In the genomic region with DNA sequence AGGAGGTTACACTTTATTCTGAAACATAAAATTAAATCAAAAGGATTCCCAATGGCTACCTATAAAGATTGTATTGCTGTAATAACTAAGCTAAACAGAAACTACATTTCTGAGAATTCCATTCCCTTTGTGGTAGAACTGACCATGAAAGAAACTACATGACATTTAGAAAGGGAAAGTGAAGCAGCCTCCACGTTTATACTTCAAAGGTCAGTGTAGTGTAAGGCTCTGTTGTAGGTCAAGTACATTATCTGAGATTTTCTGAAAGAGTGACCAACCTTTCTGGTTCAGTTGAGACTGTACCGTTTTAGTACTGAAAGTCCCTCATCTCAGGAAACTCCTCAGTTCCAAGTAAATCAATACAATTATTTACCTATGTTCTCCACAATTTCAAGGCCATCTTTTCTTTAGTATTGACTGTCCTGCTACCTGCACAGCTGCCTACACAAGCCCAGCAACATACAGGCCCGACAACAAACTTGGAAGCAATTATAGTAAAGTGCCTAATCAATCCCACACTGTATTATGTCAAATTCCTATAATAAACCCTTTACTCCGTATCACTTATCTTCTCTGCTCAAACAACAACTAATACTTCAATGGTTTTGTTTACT, we compare ENCODE assay signal across 24 cellular contexts.
A peak's percentile ranks its signal among the peaks of the same experiment; 100 is the strongest.
DNase-seq lines count a peak whose midpoint lies in the region; ATAC-seq, FAIRE-seq and TF ChIP-seq lines count a peak whose summit lies in the region.
"Had no signal": no experiment of that assay in that cellular context is flagged by ENCODE, and none has a peak within 500 bp of the region (broad histone marks: within the 10 kb centered on the region; RNA-seq: fewer than 3 reads in every experiment).

No MANE protein-coding gene starts in this region.

- no peaks in the 10 kb centered on the region for H4K20me1 ChIP-seq in GM12878 (ENCODE audit: control insufficient read depth, insufficient read depth)
- H4K20me1 ChIP-seq in hepatocyte (ENCODE audit: insufficient read depth, poor library complexity, severe bottlenecking), result no peaks in the 10 kb centered on the region
- H4K20me1 ChIP-seq: BLaER1 had no signal

- no peak for FAIRE-seq in GM12878 (lab: Jason Lieb, UNC)

- POLR2A ChIA-PET in GM12878 (lab: Charles Lee), result no interaction called here

- intact Hi-C loops in GM12878 (cut with micrococcal nuclease; ENCODE audit: unreplicated experiment), result no loop called here

- H3K27ac ChIP-seq in GM12878 (ENCODE audit: control insufficient read depth, insufficient read depth) (no peak overlapping the region), hepatocyte (no peak overlapping the region)
- H3K27ac ChIP-seq: BLaER1, heart right ventricle had no signal

- H3K4me3 ChIP-seq in GM12878, result no peak overlapping the region
- H3K4me3 ChIP-seq in hepatocyte, result no peak overlapping the region
- H3K4me3 ChIP-seq: BLaER1, HAP-1, heart right ventricle, MG63 had no signal

- H3K9me3 ChIP-seq in GM12878 (replicated peaks; ENCODE audit: control insufficient read depth, insufficient read depth, low read length) (no peaks in the 10 kb centered on the region), hepatocyte (ENCODE audit: low read depth) (no peaks in the 10 kb centered on the region)
- H3K9me3 ChIP-seq: BLaER1, HAP-1, MG63 had no signal

- in situ Hi-C loops in GM12878 (cut with MboI), result no loop called here

- H3K4me1 ChIP-seq in GM12878 (ENCODE audit: control insufficient read depth, insufficient read depth, low read length) (no peaks in the 10 kb centered on the region), hepatocyte (ENCODE audit: insufficient read depth) (no peaks in the 10 kb centered on the region)
- H3K4me1 ChIP-seq: BLaER1, heart right ventricle had no signal

- TF ChIP-seq POLR2A in GM12878 (IDR thresholded peaks at IDR 0.05; ENCODE audit: low read depth, low read length), result no peak

- TF ChIP-seq CTCF in GM12878 (IDR thresholded peaks at IDR 0.05 in 2 of 3, conservative IDR thresholded peaks at IDR 0.05 in 1 of 3; ENCODE audit: control insufficient read depth in 2 of 3, extremely low read depth in 1 of 3, insufficient read depth in 1 of 3, low read depth in 3 of 3, low read length in 3 of 3) (no peak), hepatocyte (IDR thresholded peaks at IDR 0.05; ENCODE audit: poor library complexity) (no peak)

- peak; percentile 1 for DNase-seq in DMS53 treated with DMSO at 0.1 percent for 48 hours (lab: John Stamatoyannopoulos, UW; ENCODE audit: unreplicated experiment)
- DNase-seq in GM12878 (ENCODE audit: low read depth, low spot score), result no peak
- DNase-seq in NCI-H2107 (lab: John Stamatoyannopoulos, UW), result no peak
- no peak for DNase-seq in pons (ENCODE audit: low spot score)
- DNase-seq in Ammon's horn (ENCODE audit: low spot score), result no peak
- no peak for DNase-seq in hepatocyte (ENCODE audit: low spot score)
- DNase-seq: activated B cell treated with CpG ODN at 0.5 μM for 24 hours; activated CD4-positive, alpha-beta memory T cell treated with anti-CD3 and anti-CD28 coated beads, Interleukin-2, amount 10 ng/mL, durations not matched to agents 7 days and 5 days; activated naive CD4-positive, alpha-beta T cell treated with anti-CD3 and anti-CD28 coated beads, Interleukin-2, amount 50 U/mL, for 16 hours; activated T-cell treated with anti-CD3 and anti-CD28 coated beads, Interleukin-2, amount 50 U/mL, for 1 hour; endodermal cell; heart right ventricle; immature natural killer cell; IMR-90; MG63; NCI-H1694; NCI-H345; NK-92 treated with Interleukin-12 subunit alpha and Interleukin-12 subunit beta, amount 100 ng/mL, for 24 hours; stimulated activated CD4-positive, alpha-beta T cell treated with anti-CD3 and anti-CD28 coated beads, Interleukin-4, amount 100 ng/mL, for 4 hours had no signal

- TF ChIP-seq RAD21 in GM12878 (IDR thresholded peaks at IDR 0.05; ENCODE audit: insufficient read depth, low read depth, low read length), result no peak

- no peaks in the 10 kb centered on the region for H3K9me2 ChIP-seq in hepatocyte (replicated peaks; ENCODE audit: insufficient read depth)

- H3K9ac ChIP-seq in GM12878 (ENCODE audit: control insufficient read depth, insufficient read depth, low read length), result no peak overlapping the region
- H3K9ac ChIP-seq: BLaER1 had no signal

- H3K79me2 ChIP-seq in GM12878 (ENCODE audit: control insufficient read depth, insufficient read depth, low read length) (no peaks in the 10 kb centered on the region), hepatocyte (no peaks in the 10 kb centered on the region)

- SMC1A ChIA-PET in GM12878 (lab: Charles Lee; ENCODE audit: uncharacterized antibody, unreplicated experiment), result no interaction called here

- ATAC-seq in GM19397 (IDR thresholded peaks at IDR 0.05; ENCODE audit: unreplicated experiment) (peak; percentile 74), HG03066 (IDR thresholded peaks at IDR 0.05; ENCODE audit: low read depth, unreplicated experiment) (peak; percentile 61), GM12878 (peak; percentile 97)
- ATAC-seq: heart right ventricle, SK-N-SH treated with all-trans-retinoic acid at 6 μM for 48 hours had no signal

- H3K4me2 ChIP-seq in GM12878 (ENCODE audit: control insufficient read depth, insufficient read depth), result no peak overlapping the region
- no peak overlapping the region for H3K4me2 ChIP-seq in hepatocyte
- H3K4me2 ChIP-seq: BLaER1 had no signal

- H2AFZ ChIP-seq in GM12878 (ENCODE audit: control insufficient read depth, low read depth, low read length) (no peak overlapping the region), hepatocyte (no peak overlapping the region)

- no TSS peak for BruUV-seq in GM12878 (replicated peaks; lab: Mats Ljungman, UMichigan)

- H3K27me3 ChIP-seq in GM12878 (replicated peaks in 1 of 2; ENCODE audit: control insufficient read depth in 2 of 2, insufficient read depth in 2 of 2, low read length in 1 of 2) (no peaks in the 10 kb centered on the region), hepatocyte (no peaks in the 10 kb centered on the region)
- H3K27me3 ChIP-seq: BLaER1, heart right ventricle, MG63 had no signal

- CTCF ChIA-PET in GM12878 (lab: Yijun Ruan, JAX), result no interaction called here

- RAD21 ChIA-PET in GM12878 (lab: Charles Lee; ENCODE audit: unreplicated experiment), result interaction anchor here (1.1 kb wide), 1 partner anchor 84 kb away, joined by 3 read pairs; no protein-coding TSS in a partner anchor

- H3K36me3 ChIP-seq in GM12878 (ENCODE audit: control insufficient read depth in 2 of 2, insufficient read depth in 2 of 2, low read length in 1 of 2), result no peaks in the 10 kb centered on the region
- no peaks in the 10 kb centered on the region for H3K36me3 ChIP-seq in hepatocyte (replicated peaks; ENCODE audit: insufficient read depth, low read depth)
- H3K36me3 ChIP-seq: BLaER1, HAP-1, heart right ventricle, MG63 had no signal

- 24% methylated on average over 4 of the region's 4 CpGs for WGBS in GM12878 (ENCODE audit: insufficient coverage, insufficient replicate concordance, low lambda C conversion rate, missing lambda C conversion rate)
- 54% methylated on average over 4 of the region's 4 CpGs for WGBS in hepatocyte (ENCODE audit: low lambda C conversion rate, missing lambda C conversion rate)

- no peak for TF ChIP-seq EP300 in GM12878 (IDR thresholded peaks at IDR 0.05; ENCODE audit: borderline replicate concordance in 1 of 2, control insufficient read depth in 1 of 2, low read depth in 2 of 2, low read length in 2 of 2)

TF ChIP-seq in GM12878, 131 proteins besides CTCF, POLR2A, EP300 and RAD21 (continues in another document):
- TF ChIP-seq TBL1XR1 (IDR thresholded peaks at IDR 0.05; ENCODE audit: low read depth, low read length) (no peak), CREB1 (IDR thresholded peaks at IDR 0.05; ENCODE audit: low read depth) (no peak), NFIC (IDR thresholded peaks at IDR 0.05; ENCODE audit: low read depth, low read length) (no peak), IKZF1 (conservative IDR thresholded peaks at IDR 0.05) (no peak), MXI1 (IDR thresholded peaks at IDR 0.05; ENCODE audit: low read depth, low read length) (no peak), BHLHE40 (IDR thresholded peaks at IDR 0.05; ENCODE audit: borderline replicate concordance in 1 of 2, low read depth in 2 of 2, low read length in 1 of 2) (peak in 1 of 2 experiments; percentile 18; a peak in 1 of 4 replicates), NRF1 (conservative IDR thresholded peaks at IDR 0.05; ENCODE audit: low read depth, low read length) (no peak), MYB (IDR thresholded peaks at IDR 0.05; ENCODE audit: borderline replicate concordance, low read depth, low read length) (no peak), ZNF24 (IDR thresholded peaks at IDR 0.05) (no peak), RELA (IDR thresholded peaks at IDR 0.05; ENCODE audit: borderline replicate concordance, partially characterized antibody) (no peak), NR2C1 (IDR thresholded peaks at IDR 0.05) (0 out of 2 replicates have a peak, but pooled peaks have one; percentile 12), MEF2B (IDR thresholded peaks at IDR 0.05; ENCODE audit: partially characterized antibody, poor library complexity, severe bottlenecking) (no peak), YBX1 (IDR thresholded peaks at IDR 0.05) (no peak)
- TF ChIP-seq, protein P1, sequence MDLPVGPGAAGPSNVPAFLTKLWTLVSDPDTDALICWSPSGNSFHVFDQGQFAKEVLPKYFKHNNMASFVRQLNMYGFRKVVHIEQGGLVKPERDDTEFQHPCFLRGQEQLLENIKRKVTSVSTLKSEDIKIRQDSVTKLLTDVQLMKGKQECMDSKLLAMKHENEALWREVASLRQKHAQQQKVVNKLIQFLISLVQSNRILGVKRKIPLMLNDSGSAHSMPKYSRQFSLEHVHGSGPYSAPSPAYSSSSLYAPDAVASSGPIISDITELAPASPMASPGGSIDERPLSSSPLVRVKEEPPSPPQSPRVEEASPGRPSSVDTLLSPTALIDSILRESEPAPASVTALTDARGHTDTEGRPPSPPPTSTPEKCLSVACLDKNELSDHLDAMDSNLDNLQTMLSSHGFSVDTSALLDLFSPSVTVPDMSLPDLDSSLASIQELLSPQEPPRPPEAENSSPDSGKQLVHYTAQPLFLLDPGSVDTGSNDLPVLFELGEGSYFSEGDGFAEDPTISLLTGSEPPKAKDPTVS (IDR thresholded peaks at IDR 0.05; ENCODE audit: low read depth, low read length), result no peak
- TF ChIP-seq, protein P2, sequence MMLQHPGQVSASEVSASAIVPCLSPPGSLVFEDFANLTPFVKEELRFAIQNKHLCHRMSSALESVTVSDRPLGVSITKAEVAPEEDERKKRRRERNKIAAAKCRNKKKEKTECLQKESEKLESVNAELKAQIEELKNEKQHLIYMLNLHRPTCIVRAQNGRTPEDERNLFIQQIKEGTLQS (IDR thresholded peaks at IDR 0.05; ENCODE audit: borderline replicate concordance, extremely low read depth, low read depth, low read length), result no peak
